ENCODE assay signal across 24 cellular contexts in the genomic region with DNA sequence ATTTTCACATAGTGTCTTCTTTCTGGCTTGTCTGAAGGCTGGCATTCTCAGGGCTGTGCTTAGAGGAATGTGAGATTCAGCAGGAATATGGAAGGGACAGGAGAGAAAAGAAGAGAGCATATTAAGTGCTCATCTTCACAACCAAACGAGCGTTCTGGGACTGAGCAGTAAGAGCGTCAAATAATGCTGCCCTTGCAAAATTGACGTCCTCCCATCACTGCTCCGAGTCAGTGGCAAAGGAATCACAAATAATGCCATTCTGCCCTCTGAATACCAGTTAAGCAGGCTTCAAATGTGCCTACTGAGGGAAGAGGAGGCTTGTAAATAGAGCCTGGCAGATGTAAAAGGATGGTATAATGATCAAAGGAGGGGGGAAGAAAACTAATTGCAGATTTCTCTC.
"Had no signal": no experiment of that assay in that cellular context is flagged by ENCODE, and none has a peak within 500 bp of the region (broad histone marks: within the 10 kb centered on the region; RNA-seq: fewer than 3 reads in every experiment).

No MANE protein-coding gene starts in this region.

- H3K4me1 ChIP-seq: colonic mucosa, gastroesophageal sphincter, pancreas, transverse colon had no signal

- H3K27ac ChIP-seq: colonic mucosa, gastroesophageal sphincter, pancreas, thoracic aorta, transverse colon had no signal

- H3K4me3 Mint-ChIP-seq: natural killer cell; neural crest cell; stimulated activated effector memory CD8-positive, alpha-beta T cell treated with anti-CD3 and anti-CD28 coated beads, Interleukin-12 subunit alpha, Interleukin-12 subunit beta, amount 100 ng/mL, for 72 hours; stimulated activated naive CD8-positive, alpha-beta T cell treated with anti-CD3 and anti-CD28 coated beads, Interleukin-15, amount 100 ng/mL, for 72 hours had no signal

- H3K36me3 Mint-ChIP-seq: natural killer cell; stimulated activated effector memory CD8-positive, alpha-beta T cell treated with anti-CD3 and anti-CD28 coated beads, Interleukin-12 subunit alpha, Interleukin-12 subunit beta, amount 100 ng/mL, for 72 hours had no signal

- DNase-seq: colonic mucosa; effector memory CD4-positive, alpha-beta T cell; glutamatergic neuron; islet precursor cell; mammary epithelial cell; mucosa of descending colon; natural killer cell; nucleus accumbens; pancreas; right cardiac atrium; stimulated activated CD4-positive, alpha-beta T cell treated with anti-CD3 and anti-CD28 coated beads, Interleukin-4, amount 100 ng/mL, for 1 hour; stimulated activated CD8-positive, alpha-beta memory T cell treated with anti-CD3 and anti-CD28 coated beads, Interleukin-4, amount 100 ng/mL, for 48 hours; stimulated activated naive CD8-positive, alpha-beta T cell treated with anti-CD3 and anti-CD28 coated beads, Interleukin-15, amount 100 ng/mL, for 72 hours; substantia nigra; transverse colon had no signal

- H3K4me1 Mint-ChIP-seq: natural killer cell, neural crest cell had no signal

- FAIRE-seq: endometrium, pancreas had no signal

- H3K9me3 Mint-ChIP-seq: natural killer cell; neural crest cell; stimulated activated effector memory CD8-positive, alpha-beta T cell treated with anti-CD3 and anti-CD28 coated beads, Interleukin-12 subunit alpha, Interleukin-12 subunit beta, amount 100 ng/mL, for 72 hours; stimulated activated naive CD8-positive, alpha-beta T cell treated with anti-CD3 and anti-CD28 coated beads, Interleukin-15, amount 100 ng/mL, for 72 hours had no signal

- H3K9me3 ChIP-seq: colonic mucosa, gastroesophageal sphincter, mucosa of descending colon, pancreas, thoracic aorta, transverse colon had no signal

- H3K4me2 ChIP-seq: smooth muscle cell had no signal

- H3K4me3 ChIP-seq: colonic mucosa, gastroesophageal sphincter, mucosa of descending colon, pancreas, smooth muscle cell, thoracic aorta, transverse colon had no signal

- H3K36me3 ChIP-seq: colonic mucosa, gastroesophageal sphincter, pancreas, thoracic aorta, transverse colon had no signal

- H3K27me3 ChIP-seq: colonic mucosa, gastroesophageal sphincter, pancreas, transverse colon had no signal

- H3K27ac Mint-ChIP-seq: natural killer cell; progenitor cell of endocrine pancreas; stimulated activated effector memory CD8-positive, alpha-beta T cell treated with anti-CD3 and anti-CD28 coated beads, Interleukin-12 subunit alpha, Interleukin-12 subunit beta, amount 100 ng/mL, for 72 hours; stimulated activated naive CD8-positive, alpha-beta T cell treated with anti-CD3 and anti-CD28 coated beads, Interleukin-15, amount 100 ng/mL, for 72 hours had no signal

- ATAC-seq: esophagus mucosa; gastroesophageal sphincter; left lobe of liver; mucosa of descending colon; natural killer cell; pancreas; right cardiac atrium; stimulated activated effector memory CD8-positive, alpha-beta T cell treated with anti-CD3 and anti-CD28 coated beads, Interleukin-12 subunit alpha, Interleukin-12 subunit beta, amount 100 ng/mL, for 72 hours; stimulated activated naive CD8-positive, alpha-beta T cell treated with anti-CD3 and anti-CD28 coated beads, Interleukin-15, amount 100 ng/mL, for 72 hours had no signal
